8 cellular contexts compared by ENCODE assay signal in genomic region chr2:41400057-41400665, GRCh38.
DNase-seq lines count a peak whose midpoint lies in the region; ATAC-seq and TF ChIP-seq lines count a peak whose summit lies in the region.

No MANE protein-coding gene starts in this region.

- no peak overlapping the region for H3K27ac Mint-ChIP-seq in stimulated activated effector memory CD8-positive, alpha-beta T cell treated with anti-CD3 and anti-CD28 coated beads, Interleukin-12 subunit alpha, Interleukin-12 subunit beta, amount 100 ng/mL, for 72 hours
- no peak overlapping the region for H3K27ac Mint-ChIP-seq in activated T-helper 2 cell treated with anti-CD3 and anti-CD28 coated beads, Interferon-gamma antibody, Interleukin-2, Interleukin-4, amounts not matched to agents 10 μg/mL and 5 μg/mL and 100 μg/mL, durations not matched to agents 14 hours and 24 hours and 36 hours

- H3K9me3 ChIP-seq in left lung: peaks cover 0 to 14% of the 10 kb centered on the region in 2 donors

- H3K27ac ChIP-seq in left lung: no peak overlapping the region

- H3K27me3 Mint-ChIP-seq in activated T-helper 2 cell treated with anti-CD3 and anti-CD28 coated beads, Interferon-gamma antibody, Interleukin-2, Interleukin-4, amounts not matched to agents 10 μg/mL and 5 μg/mL and 100 μg/mL, durations not matched to agents 14 hours and 24 hours and 36 hours (ENCODE audit: low read depth): no peaks in the 10 kb centered on the region

- H3K36me3 Mint-ChIP-seq in stimulated activated effector memory CD8-positive, alpha-beta T cell treated with anti-CD3 and anti-CD28 coated beads, Interleukin-12 subunit alpha, Interleukin-12 subunit beta, amount 100 ng/mL, for 72 hours: no peaks in the 10 kb centered on the region
- H3K36me3 Mint-ChIP-seq in activated T-helper 2 cell treated with anti-CD3 and anti-CD28 coated beads, Interferon-gamma antibody, Interleukin-2, Interleukin-4, amounts not matched to agents 10 μg/mL and 5 μg/mL and 100 μg/mL, durations not matched to agents 14 hours and 24 hours and 36 hours (ENCODE audit: low read depth): no peaks in the 10 kb centered on the region

- no peaks in the 10 kb centered on the region for H3K4me1 Mint-ChIP-seq in stimulated activated effector memory CD8-positive, alpha-beta T cell treated with anti-CD3 and anti-CD28 coated beads, Interleukin-12 subunit alpha, Interleukin-12 subunit beta, amount 100 ng/mL, for 72 hours
- no peaks in the 10 kb centered on the region for H3K4me1 Mint-ChIP-seq in activated T-helper 2 cell treated with anti-CD3 and anti-CD28 coated beads, Interferon-gamma antibody, Interleukin-2, Interleukin-4, amounts not matched to agents 10 μg/mL and 5 μg/mL and 100 μg/mL, durations not matched to agents 14 hours and 24 hours and 36 hours (ENCODE audit: low read depth)

- H3K4me3 Mint-ChIP-seq in stimulated activated effector memory CD8-positive, alpha-beta T cell treated with anti-CD3 and anti-CD28 coated beads, Interleukin-12 subunit alpha, Interleukin-12 subunit beta, amount 100 ng/mL, for 72 hours: no peak overlapping the region
- H3K4me3 Mint-ChIP-seq in activated T-helper 2 cell treated with anti-CD3 and anti-CD28 coated beads, Interferon-gamma antibody, Interleukin-2, Interleukin-4, amounts not matched to agents 10 μg/mL and 5 μg/mL and 100 μg/mL, durations not matched to agents 14 hours and 24 hours and 36 hours (ENCODE audit: low read depth): no peak overlapping the region

- H3K36me3 ChIP-seq in left lung: no peaks in the 10 kb centered on the region

- no peaks in the 10 kb centered on the region for H3K4me1 ChIP-seq in left lung

- H3K9me3 Mint-ChIP-seq in stimulated activated effector memory CD8-positive, alpha-beta T cell treated with anti-CD3 and anti-CD28 coated beads, Interleukin-12 subunit alpha, Interleukin-12 subunit beta, amount 100 ng/mL, for 72 hours: peaks cover 7% of the 10 kb centered on the region
- no peaks in the 10 kb centered on the region for H3K9me3 Mint-ChIP-seq in activated T-helper 2 cell treated with anti-CD3 and anti-CD28 coated beads, Interferon-gamma antibody, Interleukin-2, Interleukin-4, amounts not matched to agents 10 μg/mL and 5 μg/mL and 100 μg/mL, durations not matched to agents 14 hours and 24 hours and 36 hours

- DNase-seq in EH (ENCODE audit: low read depth): peak; percentile 1
- peak; percentile 50 for DNase-seq in HT1080 (ENCODE audit: low read depth)
- peak; percentile 12 for DNase-seq in UCSD-AML1 (lab: John Stamatoyannopoulos, UW; ENCODE audit: unreplicated experiment)
- no peak for DNase-seq in left lung
- DNase-seq in stimulated activated effector memory CD8-positive, alpha-beta T cell treated with anti-CD3 and anti-CD28 coated beads, Interleukin-12 subunit alpha, Interleukin-12 subunit beta, amount 100 ng/mL, for 72 hours (ENCODE audit: low spot score in 2 of 2): no peak
- DNase-seq in activated T-helper 2 cell treated with anti-CD3 and anti-CD28 coated beads, Interferon-gamma antibody, Interleukin-2, Interleukin-4, amounts not matched to agents 10 μg/mL and 5 μg/mL and 100 μg/mL, durations not matched to agents 14 hours and 24 hours and 36 hours (ENCODE audit: low spot score): no peak

- no peaks in the 10 kb centered on the region for H3K27me3 ChIP-seq in left lung

- ATAC-seq in left lung (peak; percentile 61), GM18858 (IDR thresholded peaks at IDR 0.05; ENCODE audit: unreplicated experiment) (no peak), GM19455 (IDR thresholded peaks at IDR 0.05; ENCODE audit: unreplicated experiment) (no peak)
- ATAC-seq in stimulated activated effector memory CD8-positive, alpha-beta T cell treated with anti-CD3 and anti-CD28 coated beads, Interleukin-12 subunit alpha, Interleukin-12 subunit beta, amount 100 ng/mL, for 72 hours: no peak

- no peak overlapping the region for H3K4me3 ChIP-seq in left lung

- TF ChIP-seq CTCF in left lung (IDR thresholded peaks at IDR 0.05): peak in 1 of 2 donors; percentile 33

- intact Hi-C loops in left lung (cut with DNase I): no loop called here
- intact Hi-C loops in activated T-helper 2 cell treated with anti-CD3 and anti-CD28 coated beads, Interferon-gamma antibody, Interleukin-2, Interleukin-4, amounts not matched to agents 10 μg/mL and 5 μg/mL and 100 μg/mL, durations not matched to agents 14 hours and 24 hours and 36 hours (cut with micrococcal nuclease): no loop called here

Comparison
In these comparisons a context has a peak if more than half of its experiments do, and no peak if none do; other contexts are left out.
1. DNase-seq: peak in EH (single experiment), HT1080 (single experiment) and UCSD-AML1 (single experiment); none in left lung (0 of 2), stimulated activated effector memory CD8-positive, alpha-beta T cell treated with anti-CD3 and anti-CD28 coated beads, Interleukin-12 subunit alpha, Interleukin-12 subunit beta, amount 100 ng/mL, for 72 hours (0 of 2) and activated T-helper 2 cell treated with anti-CD3 and anti-CD28 coated beads, Interferon-gamma antibody, Interleukin-2, Interleukin-4, amounts not matched to agents 10 μg/mL and 5 μg/mL and 100 μg/mL, durations not matched to agents 14 hours and 24 hours and 36 hours (single experiment).